In genomic region chr5:11719888-11720481, GRCh38 we compare ENCODE assay signal across 8 cellular contexts.
A peak's percentile ranks its signal among the peaks of the same experiment; 100 is the strongest.
DNase-seq lines count a peak whose midpoint lies in the region; ATAC-seq, FAIRE-seq and TF ChIP-seq lines count a peak whose summit lies in the region.

No MANE protein-coding gene starts in this region.

- FAIRE-seq in H54 (lab: Jason Lieb, UNC) = peak; percentile 15

- DNase-seq in C1 segment of cervical spinal cord (lab: John Stamatoyannopoulos, UW) = peak in 11 of 14 donors; percentile 2 to 67 (median 28)
- peak; percentile 9 for DNase-seq in H54 (ENCODE audit: insufficient read length, low spot score)
- peak; percentile 74 for DNase-seq in NCI-H2171 treated with DMSO at 0.1 percent for 48 hours (lab: John Stamatoyannopoulos, UW)
- peak in 48 of 56 donors; percentile 3 to 93 (median 38) for DNase-seq in amygdala (lab: John Stamatoyannopoulos, UW)
- DNase-seq in kidney tubule cell (ENCODE audit: low spot score) = peak; percentile 32
- no peak for DNase-seq in DMS79 treated with DMSO at 0.1 percent for 48 hours (lab: John Stamatoyannopoulos, UW)

- no peak for TF ChIP-seq POLR2A in H54 (IDR thresholded peaks at IDR 0.05; ENCODE audit: low read depth, low read length)

- no peak for ATAC-seq in GM21825 (IDR thresholded peaks at IDR 0.05; ENCODE audit: unreplicated experiment)
- ATAC-seq in GM21723 (IDR thresholded peaks at IDR 0.05; ENCODE audit: unreplicated experiment) = no peak
